12 cellular contexts compared by ENCODE assay signal in the genomic region with DNA sequence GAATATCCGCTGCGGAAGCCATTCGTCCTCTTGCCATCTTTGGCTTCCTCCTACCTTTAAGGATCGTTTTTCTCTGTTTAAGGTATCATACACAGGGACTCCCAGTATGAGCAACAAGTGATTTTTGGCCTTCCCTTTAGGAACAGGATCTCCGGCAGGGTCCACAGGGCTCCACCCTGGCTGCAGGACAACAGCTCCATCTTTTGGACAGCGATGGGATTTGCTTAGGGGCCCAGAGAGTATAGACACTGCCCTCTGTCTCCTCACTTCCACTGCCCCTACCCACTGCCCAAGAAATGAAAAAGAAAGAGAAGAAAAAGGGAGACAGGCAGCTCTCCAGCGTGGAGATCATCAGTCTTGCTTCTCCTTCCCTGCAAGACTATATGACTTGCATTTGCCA.
DNase-seq lines count a peak whose midpoint lies in the region; ATAC-seq, FAIRE-seq and TF ChIP-seq lines count a peak whose summit lies in the region.
"Had no signal": no experiment of that assay in that cellular context is flagged by ENCODE, and none has a peak within 500 bp of the region (broad histone marks: within the 10 kb centered on the region; RNA-seq: fewer than 3 reads in every experiment).

No MANE protein-coding gene starts in this region.

- TF ChIP-seq CTCF in D721Med (IDR thresholded peaks at IDR 0.05; ENCODE audit: insufficient read depth, missing control alignments) (peak; percentile 35), GM12874 (IDR thresholded peaks at IDR 0.05; ENCODE audit: insufficient read depth, low read depth, low read length) (peak; percentile 33), PC-3 (conservative IDR thresholded peaks at IDR 0.05; ENCODE audit: low read depth, low read length) (peak; percentile 48), fibroblast of lung (conservative IDR thresholded peaks at IDR 0.05 in 1 of 2, IDR thresholded peaks at IDR 0.05 in 1 of 2; ENCODE audit: low read depth in 1 of 2, low read length in 2 of 2) (peak; percentile 10 to 15)

- H2AFZ ChIP-seq in PC-3 (ENCODE audit: low read length) (no peak overlapping the region), fibroblast of lung (ENCODE audit: low read length) (no peak overlapping the region)

- H4K20me1 ChIP-seq in PC-3 (ENCODE audit: low read length): no peaks in the 10 kb centered on the region
- H4K20me1 ChIP-seq in fibroblast of lung (ENCODE audit: control insufficient read depth, extremely low read depth, insufficient read depth, low read length): no peaks in the 10 kb centered on the region

- 0 out of 2 replicates have a peak, but pooled peaks cover 4% of the 10 kb centered on the region for H3K9me2 ChIP-seq in PC-3 (replicated peaks; ENCODE audit: low read length)

- intact Hi-C loops in PC-3 (cut with micrococcal nuclease): no loop called here

- H3K4me1 ChIP-seq in PC-3 (ENCODE audit: insufficient read depth, low read length): no peaks in the 10 kb centered on the region
- no peaks in the 10 kb centered on the region for H3K4me1 ChIP-seq in fibroblast of lung (ENCODE audit: control insufficient read depth, extremely low read depth, insufficient read depth, low read length)
- H3K4me1 ChIP-seq: pancreas had no signal

- H3K9ac ChIP-seq in PC-3 (ENCODE audit: low read length): no peak overlapping the region
- no peak overlapping the region for H3K9ac ChIP-seq in fibroblast of lung (ENCODE audit: insufficient read depth, low read length)

- CTCF ChIA-PET in PC-3 (lab: Charles Lee): no interaction called here

- H3K4me2 ChIP-seq in PC-3 (ENCODE audit: low read length): no peak overlapping the region
- H3K4me2 ChIP-seq in fibroblast of lung (ENCODE audit: extremely low read depth, insufficient read depth, low read length): no peak overlapping the region

- H3K27me3 ChIP-seq in PC-3 (ENCODE audit: low read length) (no peaks in the 10 kb centered on the region), fibroblast of lung (ENCODE audit: control insufficient read depth, insufficient read depth, low read length) (no peaks in the 10 kb centered on the region)
- H3K27me3 ChIP-seq: pancreas had no signal

- POLR2A ChIA-PET in PC-3 (lab: Charles Lee; ENCODE audit: unreplicated experiment): no interaction called here

- H3F3A ChIP-seq in PC-3 (ENCODE audit: low read length, unreplicated experiment): no peaks in the 10 kb centered on the region

- BruUV-seq in PC-3 (replicated peaks; lab: Mats Ljungman, UMichigan): no TSS peak

- H3K9me3 ChIP-seq in PC-3 (ENCODE audit: low read length): no peaks in the 10 kb centered on the region
- no peaks in the 10 kb centered on the region for H3K9me3 ChIP-seq in fibroblast of lung (ENCODE audit: control insufficient read depth, insufficient read depth, low read depth, low read length)
- H3K9me3 ChIP-seq: pancreas had no signal

- H3K36me3 ChIP-seq in PC-3 (ENCODE audit: low read depth, low read length) (no peaks in the 10 kb centered on the region), fibroblast of lung (ENCODE audit: control insufficient read depth, insufficient read depth, low read length) (no peaks in the 10 kb centered on the region)
- H3K36me3 ChIP-seq: pancreas had no signal

- FAIRE-seq in D721Med (lab: Jason Lieb, UNC): no peak
- FAIRE-seq: pancreas had no signal

- no peak overlapping the region for H3K27ac ChIP-seq in PC-3 (ENCODE audit: low read length)
- no peak overlapping the region for H3K27ac ChIP-seq in fibroblast of lung (ENCODE audit: insufficient read depth, low read length)
- H3K27ac ChIP-seq: pancreas had no signal

- no peak overlapping the region for H3K4me3 ChIP-seq in PC-3 (ENCODE audit: low read length)
- no peak overlapping the region for H3K4me3 ChIP-seq in fibroblast of lung (replicated peaks in 1 of 4; ENCODE audit: control extremely low read depth in 1 of 4, insufficient read depth in 1 of 4, low read depth in 3 of 4, low read length in 4 of 4)
- H3K4me3 ChIP-seq: pancreas had no signal

- DNase-seq in D721Med (ENCODE audit: insufficient read length, low spot score): no peak
- DNase-seq in PC-3: peak; percentile 27
- no peak for DNase-seq in fibroblast of lung (ENCODE audit: low read depth in 2 of 2)
- no peak for DNase-seq in RKO (ENCODE audit: low spot score)
- DNase-seq in GOT3 (lab: John Stamatoyannopoulos, UW): no peak
- DNase-seq: activated naive CD8-positive, alpha-beta T cell treated with anti-CD3 and anti-CD28 coated beads, Interleukin-2, amount 10 ng/mL, durations not matched to agents 7 days and 5 days; pancreas had no signal

- H3K79me2 ChIP-seq in PC-3 (ENCODE audit: low read length) (no peaks in the 10 kb centered on the region), fibroblast of lung (ENCODE audit: control insufficient read depth, insufficient read depth, low read length) (no peaks in the 10 kb centered on the region)

- no peak for ATAC-seq in PC-3
- ATAC-seq in HG03439 (IDR thresholded peaks at IDR 0.05; ENCODE audit: unreplicated experiment): no peak
- no peak for ATAC-seq in HG02610 (IDR thresholded peaks at IDR 0.05; ENCODE audit: unreplicated experiment)
- ATAC-seq: pancreas; Right ventricle myocardium inferior; stimulated activated effector memory CD8-positive, alpha-beta T cell treated with anti-CD3 and anti-CD28 coated beads, Interleukin-12 subunit alpha, Interleukin-12 subunit beta, amount 100 ng/mL, for 72 hours had no signal
